In genomic region chr2:112194480-112194879, GRCh38 we compare ENCODE assay signal across 17 cellular contexts. TPM values are rescaled to one million over a fixed set of nuclear protein-coding genes. Genes with fewer than 3 reads are reported as not detected.
"Had no signal": no experiment of that assay in that cellular context is flagged by ENCODE, and none has a peak within 500 bp of the region (broad histone marks: within the 10 kb centered on the region; RNA-seq: fewer than 3 reads in every experiment).

No MANE protein-coding gene starts in this region.

- H3K27ac ChIP-seq: colonic mucosa, esophagus squamous epithelium, pancreas, tibial nerve had no signal

- H3K36me3 ChIP-seq: colonic mucosa, esophagus squamous epithelium, pancreas, tibial nerve had no signal

- H3K4me3 Mint-ChIP-seq: brain; naive thymus-derived CD8-positive, alpha-beta T cell; stimulated activated effector memory CD8-positive, alpha-beta T cell treated with anti-CD3 and anti-CD28 coated beads, Interleukin-12 subunit alpha, Interleukin-12 subunit beta, amount 100 ng/mL, for 72 hours had no signal

- H3K36me3 Mint-ChIP-seq: brain; stimulated activated effector memory CD8-positive, alpha-beta T cell treated with anti-CD3 and anti-CD28 coated beads, Interleukin-12 subunit alpha, Interleukin-12 subunit beta, amount 100 ng/mL, for 72 hours had no signal

- H3K9me3 Mint-ChIP-seq: stimulated activated effector memory CD8-positive, alpha-beta T cell treated with anti-CD3 and anti-CD28 coated beads, Interleukin-12 subunit alpha, Interleukin-12 subunit beta, amount 100 ng/mL, for 72 hours had no signal

- H3K27me3 ChIP-seq: colonic mucosa, esophagus squamous epithelium, pancreas, tibial nerve had no signal

- DNase-seq: activated gamma-delta T cell; central memory CD4-positive, alpha-beta T cell; colonic mucosa; esophagus squamous epithelium; hippocampal formation; naive thymus-derived CD8-positive, alpha-beta T cell; pancreas; stimulated activated CD4-positive, alpha-beta T cell treated with anti-CD3 and anti-CD28 coated beads, Interleukin-2, amount 100 ng/mL, for 24 hours; SW 1271; T1000 had no signal

- FAIRE-seq: keratinocyte, pancreas had no signal

- H3K27ac Mint-ChIP-seq: brain; stimulated activated effector memory CD8-positive, alpha-beta T cell treated with anti-CD3 and anti-CD28 coated beads, Interleukin-12 subunit alpha, Interleukin-12 subunit beta, amount 100 ng/mL, for 72 hours had no signal

- H3K4me1 ChIP-seq: colonic mucosa, pancreas, tibial nerve had no signal

- H3K4me3 ChIP-seq: colonic mucosa, esophagus squamous epithelium, pancreas, tibial nerve had no signal

- H3K27me3 Mint-ChIP-seq: brain; naive thymus-derived CD8-positive, alpha-beta T cell had no signal

- ATAC-seq: activated CD4-positive, CD25-positive, alpha-beta regulatory T cell treated with anti-CD3 and anti-CD28 coated beads, Interleukin-2, amount 50 U/mL, for 24 hours; left lobe of liver; naive thymus-derived CD8-positive, alpha-beta T cell; pancreas; stimulated activated effector memory CD8-positive, alpha-beta T cell treated with anti-CD3 and anti-CD28 coated beads, Interleukin-12 subunit alpha, Interleukin-12 subunit beta, amount 100 ng/mL, for 72 hours had no signal

- H3K4me1 Mint-ChIP-seq: stimulated activated effector memory CD8-positive, alpha-beta T cell treated with anti-CD3 and anti-CD28 coated beads, Interleukin-12 subunit alpha, Interleukin-12 subunit beta, amount 100 ng/mL, for 72 hours had no signal

- H3K9me3 ChIP-seq: colonic mucosa, esophagus squamous epithelium, pancreas had no signal

RNA-seq across cellular contexts. Expression of gene FBLN7, which starts 56.3 kb away (rescaled TPM):
- total RNA-seq: SK-MEL-5 had no signal
